Comparison of ENCODE assay signal across 1 cellular context in genomic region chr5:107242411-107242810, GRCh38.
TF ChIP-seq lines count a peak whose summit lies in the region.

No MANE protein-coding gene starts in this region.

TF ChIP-seq in SK-N-SH treated with all-trans-retinoic acid at 6 μM for 48 hours, 23 proteins besides CTCF, POLR2A, EP300 and RAD21 (continued from another document):
- TF ChIP-seq ISL1 (CRISPR knock-in tag; IDR thresholded peaks at IDR 0.05) (no peak), ZC3H10 (CRISPR knock-in tag; IDR thresholded peaks at IDR 0.05) (no peak), SNAI2 (CRISPR knock-in tag; IDR thresholded peaks at IDR 0.05) (no peak), BACH2 (CRISPR knock-in tag; IDR thresholded peaks at IDR 0.05; ENCODE audit: borderline replicate concordance) (no peak), CSRNP3 (CRISPR knock-in tag; IDR thresholded peaks at IDR 0.05) (no peak), ZNF70 (CRISPR knock-in tag; IDR thresholded peaks at IDR 0.05) (no peak), CREB5 (CRISPR knock-in tag; IDR thresholded peaks at IDR 0.05; ENCODE audit: low read depth) (no peak)
- TF ChIP-seq, protein P1, sequence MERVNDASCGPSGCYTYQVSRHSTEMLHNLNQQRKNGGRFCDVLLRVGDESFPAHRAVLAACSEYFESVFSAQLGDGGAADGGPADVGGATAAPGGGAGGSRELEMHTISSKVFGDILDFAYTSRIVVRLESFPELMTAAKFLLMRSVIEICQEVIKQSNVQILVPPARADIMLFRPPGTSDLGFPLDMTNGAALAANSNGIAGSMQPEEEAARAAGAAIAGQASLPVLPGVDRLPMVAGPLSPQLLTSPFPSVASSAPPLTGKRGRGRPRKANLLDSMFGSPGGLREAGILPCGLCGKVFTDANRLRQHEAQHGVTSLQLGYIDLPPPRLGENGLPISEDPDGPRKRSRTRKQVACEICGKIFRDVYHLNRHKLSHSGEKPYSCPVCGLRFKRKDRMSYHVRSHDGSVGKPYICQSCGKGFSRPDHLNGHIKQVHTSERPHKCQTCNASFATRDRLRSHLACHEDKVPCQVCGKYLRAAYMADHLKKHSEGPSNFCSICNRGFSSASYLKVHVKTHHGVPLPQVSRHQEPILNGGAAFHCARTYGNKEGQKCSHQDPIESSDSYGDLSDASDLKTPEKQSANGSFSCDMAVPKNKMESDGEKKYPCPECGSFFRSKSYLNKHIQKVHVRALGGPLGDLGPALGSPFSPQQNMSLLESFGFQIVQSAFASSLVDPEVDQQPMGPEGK (CRISPR knock-in tag; IDR thresholded peaks at IDR 0.05; ENCODE audit: borderline replicate concordance), result no peak
